ENCODE assay signal across 8 cellular contexts in the genomic region with DNA sequence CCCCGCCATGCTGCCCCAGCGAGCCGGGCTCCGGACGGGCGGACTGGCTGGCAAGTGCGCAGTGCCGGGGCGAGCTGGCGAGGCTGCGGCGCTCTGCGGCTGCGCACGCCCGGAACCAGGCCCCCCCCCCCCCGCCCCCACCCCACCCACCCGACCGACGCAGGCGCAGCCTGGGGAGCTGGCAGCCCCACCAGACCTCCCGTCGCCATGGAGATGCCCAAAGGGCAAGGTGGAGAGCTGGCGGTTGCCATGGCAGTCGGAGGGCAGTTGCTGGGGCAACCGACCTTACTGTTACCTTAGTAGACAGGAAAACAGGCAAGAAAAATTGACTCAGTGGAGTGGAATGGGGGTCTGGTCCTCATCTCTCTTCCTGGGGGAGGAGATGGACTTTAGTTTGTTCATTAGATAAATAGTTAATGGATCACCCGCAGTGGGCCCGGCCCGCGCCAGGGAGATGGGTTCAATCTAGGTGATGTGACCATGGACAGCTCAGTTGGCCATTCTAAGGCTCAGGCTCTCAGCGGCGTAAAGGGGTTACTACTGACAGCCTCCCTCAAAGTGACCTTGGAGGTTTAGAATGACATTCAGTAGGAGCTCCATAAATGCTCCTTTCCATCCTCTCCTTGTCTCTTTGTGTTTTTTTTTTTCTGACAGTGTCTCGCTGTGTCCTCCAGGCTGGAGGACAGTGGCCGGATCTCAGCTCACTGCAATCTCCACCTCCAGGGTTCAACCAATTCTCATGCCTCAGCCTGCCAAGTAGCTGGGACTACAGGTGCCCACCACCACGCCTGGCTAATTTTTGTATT. TPM values are rescaled to one million over a fixed set of nuclear protein-coding genes. Genes with fewer than 3 reads are reported as not detected.
A peak's percentile ranks its signal among the peaks of the same experiment; 100 is the strongest.
DNase-seq lines count a peak whose midpoint lies in the region; ATAC-seq and TF ChIP-seq lines count a peak whose summit lies in the region.

A gene with protein sequence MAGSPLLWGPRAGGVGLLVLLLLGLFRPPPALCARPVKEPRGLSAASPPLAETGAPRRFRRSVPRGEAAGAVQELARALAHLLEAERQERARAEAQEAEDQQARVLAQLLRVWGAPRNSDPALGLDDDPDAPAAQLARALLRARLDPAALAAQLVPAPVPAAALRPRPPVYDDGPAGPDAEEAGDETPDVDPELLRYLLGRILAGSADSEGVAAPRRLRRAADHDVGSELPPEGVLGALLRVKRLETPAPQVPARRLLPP (minus strand): TSS at position 87 of the 806 bp plus-strand sequence. CDS start 78 bp downstream, at position 9.

- peak within 1 kb of the TSS; percentile 76 for H3K4me3 ChIP-seq in OCI-LY1 (ENCODE audit: low read depth, low read length, poor library complexity, severe bottlenecking)

- POLR2A ChIA-PET in MCF 10A (lab: Yijun Ruan, JAX) = no interaction called here

- H4K20me1 ChIP-seq in OCI-LY1 (ENCODE audit: insufficient read depth, low read length) = no peaks in the 10 kb centered on the region

- DNase-seq in NCI-H82 (lab: John Stamatoyannopoulos, UW) (peak; percentile 25), NCI-H82 treated with DMSO at 0.1 percent for 48 hours (lab: John Stamatoyannopoulos, UW; ENCODE audit: unreplicated experiment) (no peak), MCF 10A (ENCODE audit: unreplicated experiment) (no peak), naive B cell (no peak), posterior vena cava (ENCODE audit: low spot score) (no peak), NOMO-1 treated with dmso at 0.1 percent for 144 hours (lab: John Stamatoyannopoulos, UW; ENCODE audit: unreplicated experiment) (no peak)
- DNase-seq in activated effector memory CD4-positive, alpha-beta T cell treated with Interleukin-2 at 50 U/mL for 16 hours = no peak

- no peaks in the 10 kb centered on the region for H3K79me2 ChIP-seq in OCI-LY1 (ENCODE audit: insufficient read depth, low read length)

- no peaks in the 10 kb centered on the region for H3K27me3 Mint-ChIP-seq in MCF 10A (ENCODE audit: insufficient read depth, unreplicated experiment)
- H3K27me3 Mint-ChIP-seq in naive B cell = peaks cover 30 to 44% (median 38%) of the 10 kb centered on the region in 3 donors

- CTCF ChIA-PET in MCF 10A (lab: Yijun Ruan, JAX) = interaction anchor here (0.5 to 0.6 kb wide), 2 partner anchors 9 to 96 kb away, joined by 3 read pairs; no protein-coding TSS in a partner anchor

- H3K9me3 Mint-ChIP-seq in MCF 10A (ENCODE audit: unreplicated experiment) (peaks cover 8% of the 10 kb centered on the region), naive B cell (peaks cover 0 to 6% (median 0%) of the 10 kb centered on the region in 7 donors)

- H3K4me1 Mint-ChIP-seq in MCF 10A (ENCODE audit: insufficient read depth, unreplicated experiment) = peaks cover 8% of the 10 kb centered on the region
- peaks cover 11 to 13% (median 12%) of the 10 kb centered on the region in 3 donors for H3K4me1 Mint-ChIP-seq in naive B cell

- H3K36me3 Mint-ChIP-seq in MCF 10A (ENCODE audit: insufficient read depth, unreplicated experiment) (no peaks in the 10 kb centered on the region), naive B cell (no peaks in the 10 kb centered on the region)

- no peaks in the 10 kb centered on the region for H3K36me3 ChIP-seq in OCI-LY1 (ENCODE audit: insufficient read depth, low read length)

- H3K27me3 ChIP-seq in OCI-LY1 (ENCODE audit: insufficient read depth, low read length) = no peaks in the 10 kb centered on the region

- H3F3A ChIP-seq in OCI-LY1 (ENCODE audit: insufficient read depth, low read length) = no peaks in the 10 kb centered on the region

- H3K4me2 ChIP-seq in OCI-LY1 (ENCODE audit: low read length) = peak within 1 kb of the TSS; percentile 64

- no TSS peak for BruUV-seq in MCF 10A (replicated peaks; lab: Mats Ljungman, UMichigan)

- H3K9me3 ChIP-seq in OCI-LY1 (ENCODE audit: low read length) = no peaks in the 10 kb centered on the region

- TF ChIP-seq CTCF in OCI-LY1 (IDR thresholded peaks at IDR 0.05; ENCODE audit: low read length) (no peak), MCF 10A (IDR thresholded peaks at IDR 0.05; ENCODE audit: unreplicated experiment) (no peak)

- peaks cover 17% of the 10 kb centered on the region for H3K4me1 ChIP-seq in OCI-LY1 (ENCODE audit: insufficient read depth, low read length, severe bottlenecking)

- no peak within 1 kb of the TSS for H2AFZ ChIP-seq in OCI-LY1 (ENCODE audit: low read length)

- peak within 1 kb of the TSS; percentile 54 for H3K9ac ChIP-seq in OCI-LY1 (ENCODE audit: low read length)

- H3K9me2 ChIP-seq in OCI-LY1 (ENCODE audit: low read depth, low read length) = no peaks in the 10 kb centered on the region

- ATAC-seq in naive B cell (ENCODE audit: low read depth in 2 of 2) = peak; percentile 42 to 44

- intact Hi-C loops in MCF 10A (cut with micrococcal nuclease) = no loop called here
- intact Hi-C loops in posterior vena cava (cut with DNase I) = no loop called here

- H3K4me3 Mint-ChIP-seq in MCF 10A (ENCODE audit: unreplicated experiment) (peak within 1 kb of the TSS; percentile 74), naive B cell (peak within 1 kb of the TSS; percentile 1 to 77 (median 64))

- no peak within 1 kb of the TSS for H3K27ac Mint-ChIP-seq in MCF 10A (ENCODE audit: low read depth, unreplicated experiment)
- peak within 1 kb of the TSS in 4 of 6 donors; percentile 41 to 86 (median 76) for H3K27ac Mint-ChIP-seq in naive B cell

- no peak within 1 kb of the TSS for H3K27ac ChIP-seq in OCI-LY1 (ENCODE audit: low read depth, low read length, poor library complexity, severe bottlenecking)

RNA-seq across cellular contexts. Expression of the gene that starts here (rescaled TPM):
- 5.0 and 6.3 TPM in 2 replicates for total RNA-seq in MCF 10A (2022)
- under 1 TPM in 1 of 6 donors, not detected in 5; 0.57 TPM for polyA plus RNA-seq in naive B cell (ENCODE audit: low read depth in 6 of 6)
- 1 to 10 TPM in 1 of 2 donors, under 1 TPM in 1; 0.52 to 2.4 TPM for total RNA-seq in posterior vena cava

Comparison
In these comparisons a context has a peak if more than half of its experiments do, and no peak if none do; other contexts are left out.
1. Peak in ATAC-seq in naive B cell; RNA of the gene not detected or under 1 TPM.